In genomic region chr16:49407873-49408565, GRCh38 we compare ENCODE assay signal across 1 cellular context.
TF ChIP-seq lines count a peak whose summit lies in the region.

No MANE protein-coding gene starts in this region.

TF ChIP-seq in H1, 55 proteins besides CTCF, POLR2A, EP300 and RAD21 (continued from another document):
- TF ChIP-seq E2F6 (IDR thresholded peaks at IDR 0.05) = 0 out of 2 replicates have a peak, but pooled peaks have one; percentile 19
- peak; percentile 24 for TF ChIP-seq ASH2L (IDR thresholded peaks at IDR 0.05; ENCODE audit: low read length)
- peak; percentile 61; the same call in 1 of the 2 replicates for TF ChIP-seq TCF12 (IDR thresholded peaks at IDR 0.05; ENCODE audit: low read depth, low read length)
- 0 out of 2 replicates have a peak, but pooled peaks have one; percentile 20 for TF ChIP-seq TBP (IDR thresholded peaks at IDR 0.05; ENCODE audit: low read depth, low read length)
- no peak for TF ChIP-seq POU5F1 (IDR thresholded peaks at IDR 0.05; ENCODE audit: low read depth, low read length)
